26 cellular contexts compared by ENCODE assay signal in genomic region chr10:122450336-122450990, GRCh38. TPM values are rescaled to one million over a fixed set of nuclear protein-coding genes. Genes with fewer than 3 reads are reported as not detected.
"Had no signal": no experiment of that assay in that cellular context is flagged by ENCODE, and none has a peak within 500 bp of the region (broad histone marks: within the 10 kb centered on the region; RNA-seq: fewer than 3 reads in every experiment).

No MANE protein-coding gene starts in this region.

- ATAC-seq: activated CD4-positive, CD25-positive, alpha-beta regulatory T cell treated with anti-CD3 and anti-CD28 coated beads, Interleukin-2, amount 50 U/mL, for 24 hours; activated CD8-positive, alpha-beta memory T cell treated with anti-CD3 and anti-CD28 coated beads, Interleukin-2, amount 10 ng/mL, durations not matched to agents 7 days and 5 days; left ventricle myocardium superior; sciatic nerve; upper lobe of right lung had no signal

- H3K27me3 ChIP-seq: breast epithelium, colonic mucosa, upper lobe of right lung had no signal

- H3K36me3 ChIP-seq: breast epithelium, colonic mucosa, spleen, upper lobe of right lung had no signal

- H3K4me1 ChIP-seq: breast epithelium, colonic mucosa, upper lobe of right lung had no signal

- DNase-seq: activated CD4-positive, alpha-beta memory T cell treated with anti-CD3 and anti-CD28 coated beads, Interleukin-2, amount 10 ng/mL, durations not matched to agents 7 days and 5 days; activated CD4-positive, alpha-beta T cell treated with anti-CD3 and anti-CD28 coated beads, Interleukin-2, amount 10 ng/mL, durations not matched to agents 24 days and 14 days; activated CD8-positive, alpha-beta memory T cell treated with anti-CD3 and anti-CD28 coated beads, Interleukin-2, amount 10 ng/mL, durations not matched to agents 7 days and 5 days; activated effector memory CD4-positive, alpha-beta T cell treated with anti-CD3 and anti-CD28 coated beads, Interleukin-2, amount 50 U/mL, for 16 hours; activated naive CD4-positive, alpha-beta T cell treated with anti-CD3 and anti-CD28 coated beads, Interleukin-2, amount 50 U/mL, for 16 hours; activated T-cell treated with anti-CD3 and anti-CD28 coated beads for 4 hours; aorta; colonic mucosa; foreskin fibroblast; left ventricle myocardium superior; naive B cell; occipital lobe; spleen; stimulated activated CD4-positive, alpha-beta T cell treated with anti-CD3 and anti-CD28 coated beads, Interleukin-4, amount 100 ng/mL, for 24 hours; stimulated activated naive CD4-positive, alpha-beta T cell treated with Interleukin-2 at 50 U/mL for 16 hours; upper lobe of right lung had no signal

- H3K4me3 ChIP-seq: breast epithelium, colonic mucosa, SK-N-MC, spleen, upper lobe of right lung had no signal

- H3K27ac ChIP-seq: breast epithelium, colonic mucosa, SK-N-MC, spleen, upper lobe of right lung, VCaP had no signal

- H3K9me3 ChIP-seq: breast epithelium, colonic mucosa, spleen, upper lobe of right lung had no signal

RNA-seq across cellular contexts. Expression of gene ARMS2, which starts 4.0 kb away (rescaled TPM):
- total RNA-seq: activated CD4-positive, alpha-beta memory T cell treated with anti-CD3 and anti-CD28 coated beads, Interleukin-2, amount 10 ng/mL, durations not matched to agents 7 days and 5 days; activated CD4-positive, alpha-beta T cell treated with anti-CD3 and anti-CD28 coated beads, Interleukin-2, amount 10 ng/mL, durations not matched to agents 24 days and 14 days; activated CD8-positive, alpha-beta memory T cell treated with anti-CD3 and anti-CD28 coated beads, Interleukin-2, amount 10 ng/mL, durations not matched to agents 7 days and 5 days; aorta; breast epithelium; colonic mucosa; epithelial cell of proximal tubule; fibroblast of lung; glomerular endothelial cell; left ventricle myocardium superior; occipital lobe; sciatic nerve; spleen; subcutaneous adipose tissue; T-helper 2 cell treated with Interferon-gamma antibody and Interleukin-4, amounts not matched to agents 100 ng/mL and 5 ng/mL, for 36 hours; upper lobe of right lung had no signal

RNA-seq across cellular contexts. Expression of gene HTRA1, which starts 10.9 kb away (rescaled TPM):
- total RNA-seq: activated CD4-positive, alpha-beta memory T cell treated with anti-CD3 and anti-CD28 coated beads, Interleukin-2, amount 10 ng/mL, durations not matched to agents 7 days and 5 days; activated CD4-positive, alpha-beta T cell treated with anti-CD3 and anti-CD28 coated beads, Interleukin-2, amount 10 ng/mL, durations not matched to agents 24 days and 14 days; activated CD8-positive, alpha-beta memory T cell treated with anti-CD3 and anti-CD28 coated beads, Interleukin-2, amount 10 ng/mL, durations not matched to agents 7 days and 5 days; T-helper 2 cell treated with Interferon-gamma antibody and Interleukin-4, amounts not matched to agents 100 ng/mL and 5 ng/mL, for 36 hours had no signal
